Comparison of ENCODE assay signal across 25 cellular contexts in the genomic region with DNA sequence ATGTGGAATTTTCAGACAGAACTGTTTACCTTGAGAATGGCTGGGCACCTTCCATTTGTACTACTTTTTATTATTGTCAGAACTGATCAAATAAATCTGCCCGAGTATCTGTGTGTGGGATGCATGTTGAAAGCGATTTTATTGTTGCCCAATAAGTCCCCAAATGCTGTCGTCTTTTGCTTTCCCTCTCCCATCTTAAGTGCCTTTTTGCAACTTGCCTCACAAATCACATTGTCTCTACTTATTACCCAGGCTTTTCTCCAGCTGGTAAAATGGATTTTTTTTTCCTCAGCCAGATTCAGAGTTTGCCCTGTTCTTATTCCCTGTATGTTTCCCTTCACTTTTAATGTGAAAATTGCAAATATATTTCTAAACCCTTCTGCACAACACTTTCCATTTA.
"Had no signal": no experiment of that assay in that cellular context is flagged by ENCODE, and none has a peak within 500 bp of the region (broad histone marks: within the 10 kb centered on the region; RNA-seq: fewer than 3 reads in every experiment).

No MANE protein-coding gene starts in this region.

- H3K4me1 ChIP-seq: esophagus squamous epithelium, heart right ventricle, neural progenitor cell, parathyroid adenoma, sigmoid colon, testis, transverse colon, upper lobe of right lung, uterus had no signal

- DNase-seq: cortex of kidney; effector memory CD8-positive, alpha-beta T cell; erythroblast; esophagus squamous epithelium; foreskin melanocyte; glutamatergic neuron; heart right ventricle; hippocampal formation; immature natural killer cell; mammary epithelial cell; mesendoderm; midbrain; naive thymus-derived CD4-positive, alpha-beta T cell; stimulated activated CD4-positive, alpha-beta T cell treated with anti-CD3 and anti-CD28 coated beads, Interleukin-2, amount 100 ng/mL, for 24 hours; stimulated activated CD4-positive, alpha-beta T cell treated with anti-CD3 and anti-CD28 coated beads, Interleukin-4, amount 100 ng/mL, for 24 hours; stimulated activated naive CD4-positive, alpha-beta T cell treated with Interleukin-2 at 50 U/mL for 16 hours; substantia nigra; testis; transverse colon had no signal

- H2AFZ ChIP-seq: neural progenitor cell, parathyroid adenoma had no signal

- H3K4me2 ChIP-seq: neural progenitor cell had no signal

- H3K9me3 ChIP-seq: sigmoid colon, testis, transverse colon, upper lobe of right lung, uterus had no signal

- H3K36me3 ChIP-seq: esophagus squamous epithelium, heart right ventricle, neural progenitor cell, sigmoid colon, transverse colon, upper lobe of right lung, uterus had no signal

- ATAC-seq: effector memory CD8-positive, alpha-beta T cell; heart right ventricle; naive thymus-derived CD4-positive, alpha-beta T cell; stimulated activated effector memory CD8-positive, alpha-beta T cell treated with anti-CD3 and anti-CD28 coated beads, Interleukin-12 subunit alpha, Interleukin-12 subunit beta, amount 100 ng/mL, for 72 hours had no signal

- H3K27me3 ChIP-seq: esophagus squamous epithelium, heart right ventricle, neural progenitor cell, sigmoid colon, testis, transverse colon, upper lobe of right lung, uterus had no signal

- H3K4me3 ChIP-seq: esophagus squamous epithelium, neural progenitor cell, sigmoid colon, testis, transverse colon, upper lobe of right lung, uterus had no signal

- H3K27ac ChIP-seq: esophagus squamous epithelium, heart right ventricle, neural progenitor cell, parathyroid adenoma, sigmoid colon, testis, transverse colon, upper lobe of right lung, uterus had no signal
